8 cellular contexts compared by ENCODE assay signal in genomic region chr19:44633996-44634529, GRCh38. TPM values are rescaled to one million over a fixed set of nuclear protein-coding genes. Genes with fewer than 3 reads are reported as not detected.
"Had no signal": no experiment of that assay in that cellular context is flagged by ENCODE, and none has a peak within 500 bp of the region (broad histone marks: within the 10 kb centered on the region; RNA-seq: fewer than 3 reads in every experiment).

No MANE protein-coding gene starts in this region.

RNA-seq across cellular contexts. Expression of gene IGSF23, which starts 20.7 kb away (rescaled TPM):
- total RNA-seq: cardiac septum, colonic mucosa, esophagus squamous epithelium, foreskin keratinocyte, lung, omental fat pad, thyroid gland, vagina had no signal
- polyA plus RNA-seq: foreskin keratinocyte, lung had no signal
